ENCODE assay signal across 1 cellular context in the genomic region with DNA sequence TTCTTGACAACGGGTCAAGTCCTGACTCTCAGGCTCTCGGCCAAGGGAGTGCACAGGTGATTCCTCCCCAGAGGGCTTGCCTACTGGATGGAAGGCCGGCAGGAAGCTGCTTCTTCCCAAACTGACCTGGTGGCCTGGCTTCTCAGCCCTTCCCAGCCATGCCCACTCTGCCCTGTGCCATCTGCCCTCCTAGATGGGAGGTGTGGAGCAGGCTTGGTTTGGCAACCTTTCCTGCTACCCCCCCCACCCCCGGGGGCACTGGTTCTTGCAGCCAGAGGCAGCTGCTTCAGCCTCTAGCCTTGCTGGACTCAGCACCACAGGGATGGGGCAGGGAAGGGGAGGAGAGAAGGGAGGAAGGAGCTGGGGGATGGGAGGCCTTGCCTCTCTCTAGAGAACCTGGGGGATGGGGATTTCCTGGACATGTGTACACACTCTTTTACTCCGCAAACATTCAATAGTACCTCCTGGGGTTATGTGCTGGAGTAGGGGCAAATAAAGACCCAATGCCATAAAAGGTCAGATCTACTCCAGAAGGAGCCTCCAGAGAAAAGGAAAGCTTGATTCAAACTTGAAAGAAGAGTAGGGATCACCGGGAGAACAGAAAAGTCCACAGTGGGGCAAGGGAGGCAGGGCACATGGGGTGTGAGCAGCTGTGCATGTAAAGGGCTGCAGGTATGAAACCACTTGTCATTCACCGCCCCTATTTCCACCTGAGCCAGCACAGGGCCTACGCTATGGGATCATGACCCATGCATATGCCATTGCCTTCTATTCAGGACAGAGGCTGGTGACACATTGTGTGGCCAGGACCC.
TF ChIP-seq lines count a peak whose summit lies in the region.

No MANE protein-coding gene starts in this region.

TF ChIP-seq in SK-N-SH, 30 proteins besides CTCF, POLR2A, EP300 and RAD21 (continued from another document):
- TF ChIP-seq, protein P1, sequence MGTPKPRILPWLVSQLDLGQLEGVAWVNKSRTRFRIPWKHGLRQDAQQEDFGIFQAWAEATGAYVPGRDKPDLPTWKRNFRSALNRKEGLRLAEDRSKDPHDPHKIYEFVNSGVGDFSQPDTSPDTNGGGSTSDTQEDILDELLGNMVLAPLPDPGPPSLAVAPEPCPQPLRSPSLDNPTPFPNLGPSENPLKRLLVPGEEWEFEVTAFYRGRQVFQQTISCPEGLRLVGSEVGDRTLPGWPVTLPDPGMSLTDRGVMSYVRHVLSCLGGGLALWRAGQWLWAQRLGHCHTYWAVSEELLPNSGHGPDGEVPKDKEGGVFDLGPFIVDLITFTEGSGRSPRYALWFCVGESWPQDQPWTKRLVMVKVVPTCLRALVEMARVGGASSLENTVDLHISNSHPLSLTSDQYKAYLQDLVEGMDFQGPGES (IDR thresholded peaks at IDR 0.05; ENCODE audit: low read depth, low read length): no peak
- no peak for TF ChIP-seq GABPA (IDR thresholded peaks at IDR 0.05; ENCODE audit: low read depth)
- TF ChIP-seq, protein P2, sequence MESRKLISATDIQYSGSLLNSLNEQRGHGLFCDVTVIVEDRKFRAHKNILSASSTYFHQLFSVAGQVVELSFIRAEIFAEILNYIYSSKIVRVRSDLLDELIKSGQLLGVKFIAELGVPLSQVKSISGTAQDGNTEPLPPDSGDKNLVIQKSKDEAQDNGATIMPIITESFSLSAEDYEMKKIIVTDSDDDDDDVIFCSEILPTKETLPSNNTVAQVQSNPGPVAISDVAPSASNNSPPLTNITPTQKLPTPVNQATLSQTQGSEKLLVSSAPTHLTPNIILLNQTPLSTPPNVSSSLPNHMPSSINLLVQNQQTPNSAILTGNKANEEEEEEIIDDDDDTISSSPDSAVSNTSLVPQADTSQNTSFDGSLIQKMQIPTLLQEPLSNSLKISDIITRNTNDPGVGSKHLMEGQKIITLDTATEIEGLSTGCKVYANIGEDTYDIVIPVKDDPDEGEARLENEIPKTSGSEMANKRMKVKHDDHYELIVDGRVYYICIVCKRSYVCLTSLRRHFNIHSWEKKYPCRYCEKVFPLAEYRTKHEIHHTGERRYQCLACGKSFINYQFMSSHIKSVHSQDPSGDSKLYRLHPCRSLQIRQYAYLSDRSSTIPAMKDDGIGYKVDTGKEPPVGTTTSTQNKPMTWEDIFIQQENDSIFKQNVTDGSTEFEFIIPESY (IDR thresholded peaks at IDR 0.05; ENCODE audit: borderline replicate concordance, low read depth): no peak
- TF ChIP-seq FOXM1 (IDR thresholded peaks at IDR 0.05; ENCODE audit: low read depth): no peak
- no peak for TF ChIP-seq NRF1 (IDR thresholded peaks at IDR 0.05; ENCODE audit: low read depth, low read length)
- TF ChIP-seq JUND (IDR thresholded peaks at IDR 0.05): no peak
- TF ChIP-seq MXI1 (IDR thresholded peaks at IDR 0.05; ENCODE audit: low read depth, low read length): no peak
- TF ChIP-seq RCOR1 (IDR thresholded peaks at IDR 0.05; ENCODE audit: low read length): no peak
- TF ChIP-seq RFX5 (IDR thresholded peaks at IDR 0.05; ENCODE audit: low read length): no peak
- TF ChIP-seq POLR2AphosphoS5 (IDR thresholded peaks at IDR 0.05; ENCODE audit: low read depth, low read length): no peak
